Comparison of ENCODE assay signal across 22 cellular contexts in the genomic region with DNA sequence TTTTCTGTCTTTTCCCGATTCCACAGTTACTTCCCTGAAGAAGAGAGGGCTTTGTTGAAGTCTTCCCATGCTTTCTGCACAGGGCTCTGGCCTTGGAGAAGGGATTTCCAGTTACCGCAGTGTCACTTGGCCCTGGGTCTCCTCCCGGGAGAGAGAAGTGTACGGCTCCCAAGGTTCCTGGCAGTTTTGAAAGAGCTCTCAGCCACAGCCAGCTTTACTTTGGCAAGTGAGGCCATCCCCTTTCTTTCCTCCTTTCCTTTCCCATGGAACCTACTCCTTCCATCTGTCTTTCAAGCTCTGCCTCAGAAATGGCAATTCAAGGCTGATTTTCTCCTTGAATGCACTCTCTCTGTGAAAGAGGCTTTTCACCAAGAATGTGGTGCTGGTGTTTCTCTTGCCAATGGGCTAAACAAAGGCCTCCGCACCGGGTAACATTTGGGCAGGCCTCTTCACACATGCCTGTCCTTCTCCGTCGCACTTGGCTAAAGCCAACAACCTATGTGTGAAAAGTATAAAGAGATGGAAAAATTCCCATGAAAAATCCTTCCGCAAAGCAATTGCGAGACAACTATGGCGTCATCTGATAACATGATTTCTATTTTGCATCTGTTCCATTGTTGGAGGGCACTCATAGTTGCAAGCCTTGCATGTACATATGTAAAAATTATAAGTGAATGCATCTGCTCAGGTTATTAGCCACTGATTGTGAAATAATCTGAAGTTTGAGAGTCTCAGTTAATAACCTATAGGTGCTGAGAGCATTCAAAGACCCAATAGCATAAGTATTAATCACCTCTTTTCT.
DNase-seq lines count a peak whose midpoint lies in the region; ATAC-seq and TF ChIP-seq lines count a peak whose summit lies in the region.
"Had no signal": no experiment of that assay in that cellular context is flagged by ENCODE, and none has a peak within 500 bp of the region (broad histone marks: within the 10 kb centered on the region; RNA-seq: fewer than 3 reads in every experiment).

No MANE protein-coding gene starts in this region.

- H3K27ac Mint-ChIP-seq in activated CD4-positive, alpha-beta T cell treated with anti-CD3 and anti-CD28 coated beads for 36 hours, result no peak overlapping the region
- H3K27ac Mint-ChIP-seq: activated T-helper 2 cell treated with anti-CD3 and anti-CD28 coated beads, Interferon-gamma antibody, Interleukin-2, Interleukin-4, amounts not matched to agents 10 μg/mL and 5 μg/mL and 100 μg/mL, durations not matched to agents 14 hours and 24 hours and 36 hours; endodermal cell had no signal

- whole genome bisulfite sequencing in aorta, 2 donors, result 27% methylated on average over 11 of the region's 11 CpGs

- H3K4me3 ChIP-seq in dorsolateral prefrontal cortex (no peak overlapping the region), aorta (ENCODE audit: low read length in 2 of 2) (no peak overlapping the region)
- H3K4me3 ChIP-seq: GM12878, right atrium auricular region had no signal

- peaks cover 12% of the 10 kb centered on the region for H3K36me3 Mint-ChIP-seq in activated CD4-positive, alpha-beta T cell treated with anti-CD3 and anti-CD28 coated beads for 36 hours (ENCODE audit: low read depth)

- no peak for TF ChIP-seq CTCF in dorsolateral prefrontal cortex (IDR thresholded peaks at IDR 0.05 in 54 of 56, conservative IDR thresholded peaks at IDR 0.05 in 2 of 56; ENCODE audit: low read depth in 1 of 56, partially characterized antibody in 56 of 56)

- peaks cover 6 to 10% of the 10 kb centered on the region in 2 donors for H3K4me1 ChIP-seq in aorta (ENCODE audit: control insufficient read depth in 1 of 2, insufficient read depth in 2 of 2, low read length in 2 of 2)
- H3K4me1 ChIP-seq: right atrium auricular region had no signal

- CTCF ChIA-PET in activated CD4-positive, alpha-beta T cell treated with anti-CD3 and anti-CD28 coated beads for 36 hours (lab: Charles Lee), result interaction anchor here (0.8 to 1.4 kb wide), 3 partner anchors 7 to 78 kb away, joined by 3 to 5 read pairs (median 4); no protein-coding TSS in a partner anchor

- ATAC-seq in left cardiac atrium, result peak; percentile 12 to 44
- no peak for ATAC-seq in Right ventricle myocardium inferior
- ATAC-seq in aorta (ENCODE audit: low FRiP score), result peak; percentile 47
- no peak for ATAC-seq in activated CD4-positive, alpha-beta T cell treated with anti-CD3 and anti-CD28 coated beads for 36 hours
- ATAC-seq: activated CD4-positive, CD25-positive, alpha-beta regulatory T cell treated with anti-CD3 and anti-CD28 coated beads, Interleukin-2, amount 50 U/mL, for 24 hours; PC-3 had no signal

- no peaks in the 10 kb centered on the region for H3K9me3 Mint-ChIP-seq in activated CD4-positive, alpha-beta T cell treated with anti-CD3 and anti-CD28 coated beads for 36 hours (ENCODE audit: low read depth)

- no peak overlapping the region for H3K4me3 Mint-ChIP-seq in activated CD4-positive, alpha-beta T cell treated with anti-CD3 and anti-CD28 coated beads for 36 hours
- H3K4me3 Mint-ChIP-seq: endodermal cell, neural crest cell had no signal

- no peaks in the 10 kb centered on the region for H3K9me3 ChIP-seq in aorta (ENCODE audit: control insufficient read depth, low read length)
- H3K9me3 ChIP-seq: right atrium auricular region had no signal

- DNase-seq in left cardiac atrium, result peak; percentile 34
- no peak for DNase-seq in Right ventricle myocardium inferior (ENCODE audit: missing footprints)
- peak in 4 of 10 donors; percentile 22 to 60 (median 50) for DNase-seq in dorsolateral prefrontal cortex
- peak in 45 of 56 donors; percentile 11 to 91 (median 53) for DNase-seq in nucleus accumbens (lab: John Stamatoyannopoulos, UW)
- DNase-seq in aorta, result peak in 1 of 2 donors; percentile 57
- no peak for DNase-seq in NCI-H128 (lab: John Stamatoyannopoulos, UW; ENCODE audit: unreplicated experiment)
- DNase-seq in activated CD4-positive, alpha-beta T cell treated with anti-CD3 and anti-CD28 coated beads for 36 hours, result no peak
- DNase-seq in NCI-H146 treated with DMSO at 0.1 percent for 48 hours (lab: John Stamatoyannopoulos, UW; ENCODE audit: unreplicated experiment), result no peak
- DNase-seq: 8988T; central memory CD4-positive, alpha-beta T cell; endodermal cell; GDM1; NCI-H1417; NCI-H2171 treated with DMSO at 0.1 percent for 48 hours; NCI-H69; PC-3; stimulated activated CD4-positive, alpha-beta T cell treated with anti-CD3 and anti-CD28 coated beads, Interleukin-1b, Interleukin-23, amount 100 ng/mL, for 48 hours had no signal

- H3K27ac ChIP-seq in dorsolateral prefrontal cortex (peak overlapping the region in 56 of 59 donors; percentile 4 to 91 (median 75)), aorta (ENCODE audit: low read depth in 1 of 2, low read length in 2 of 2) (peak overlapping the region; percentile 70 to 95)
- H3K27ac ChIP-seq: right atrium auricular region had no signal

- H3K4me1 Mint-ChIP-seq in activated CD4-positive, alpha-beta T cell treated with anti-CD3 and anti-CD28 coated beads for 36 hours, result no peaks in the 10 kb centered on the region
- H3K4me1 Mint-ChIP-seq: endodermal cell, neural crest cell had no signal

- no peaks in the 10 kb centered on the region for H3K27me3 Mint-ChIP-seq in activated CD4-positive, alpha-beta T cell treated with anti-CD3 and anti-CD28 coated beads for 36 hours

- H3K27me3 ChIP-seq in dorsolateral prefrontal cortex, result no peaks in the 10 kb centered on the region
- no peaks in the 10 kb centered on the region for H3K27me3 ChIP-seq in aorta (ENCODE audit: control insufficient read depth in 1 of 2, insufficient read depth in 2 of 2, low read length in 1 of 2)
- H3K27me3 ChIP-seq: right atrium auricular region had no signal

- intact Hi-C loops in left cardiac atrium (cut with DNase I) (no loop called here), Right ventricle myocardium inferior (cut with DNase I) (no loop called here), dorsolateral prefrontal cortex (cut with DNase I) (no loop called here), aorta (cut with DNase I) (loop anchor here in 1 of 2 donors (5.0 kb wide), 2 partner anchors 56 to 126 kb away; partner anchors contain the start of gene PFKFB3)
- intact Hi-C loops in activated CD4-positive, alpha-beta T cell treated with anti-CD3 and anti-CD28 coated beads for 36 hours (cut with DNase I, micrococcal nuclease), result no loop called here

- POLR2A ChIA-PET in activated CD4-positive, alpha-beta T cell treated with anti-CD3 and anti-CD28 coated beads for 36 hours (lab: Charles Lee), result interaction anchor here (0.7 kb wide), 1 partner anchor 9 kb away, joined by 5 read pairs; no protein-coding TSS in a partner anchor

- H3K36me3 ChIP-seq in aorta (ENCODE audit: control insufficient read depth in 1 of 2, insufficient read depth in 2 of 2, low read length in 1 of 2), result peaks cover 0 to 1% of the 10 kb centered on the region in 2 donors
- H3K36me3 ChIP-seq: right atrium auricular region had no signal

Comparison
In these comparisons a context has a peak if more than half of its experiments do, and no peak if none do; other contexts are left out.
1. ATAC-seq: peak in left cardiac atrium (2 of 2) and aorta (single experiment); none in Right ventricle myocardium inferior (single experiment) and activated CD4-positive, alpha-beta T cell treated with anti-CD3 and anti-CD28 coated beads for 36 hours (single experiment).
2. DNase-seq: peak in left cardiac atrium (single experiment) and nucleus accumbens (45 of 56); none in Right ventricle myocardium inferior (single experiment), NCI-H128 (single experiment), activated CD4-positive, alpha-beta T cell treated with anti-CD3 and anti-CD28 coated beads for 36 hours (single experiment) and NCI-H146 treated with DMSO at 0.1 percent for 48 hours (single experiment).